ENCODE assay signal across 21 cellular contexts in the genomic region with DNA sequence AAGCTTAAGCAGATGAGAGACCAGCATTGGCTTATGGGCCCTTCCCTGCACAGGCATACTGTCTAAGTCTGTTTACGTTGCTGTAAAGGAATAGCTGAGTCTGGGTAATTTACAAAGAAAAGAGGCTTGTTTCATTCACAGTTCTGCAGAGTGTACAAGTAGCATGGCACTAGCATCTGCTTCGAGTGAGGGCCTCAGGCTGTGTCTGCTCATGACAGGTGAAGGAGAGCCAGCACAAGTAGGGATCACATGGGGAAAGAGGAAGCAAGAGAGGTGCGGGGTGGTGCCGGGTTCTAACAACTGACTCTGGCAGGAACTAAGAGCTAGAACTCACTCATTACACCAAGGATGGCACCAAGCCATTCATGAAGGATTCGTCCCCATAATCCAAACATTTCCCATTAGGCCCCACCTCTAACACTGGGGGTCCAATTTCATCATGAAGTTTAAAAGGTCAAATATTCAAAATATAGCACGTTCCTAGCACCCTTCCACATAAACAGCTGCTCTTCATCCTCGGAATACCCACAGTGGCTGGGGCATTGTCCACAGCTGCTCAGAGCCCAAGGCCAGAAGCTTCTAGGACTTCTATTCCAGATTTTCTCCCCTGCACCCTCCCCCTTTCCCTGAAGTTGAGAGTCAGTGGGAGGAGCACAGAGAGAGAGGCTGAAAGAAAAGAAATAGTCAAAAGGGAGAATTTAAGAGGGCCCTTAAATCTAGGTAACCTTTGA.
DNase-seq lines count a peak whose midpoint lies in the region; ATAC-seq and TF ChIP-seq lines count a peak whose summit lies in the region.
"Had no signal": no experiment of that assay in that cellular context is flagged by ENCODE, and none has a peak within 500 bp of the region (broad histone marks: within the 10 kb centered on the region; RNA-seq: fewer than 3 reads in every experiment).

No MANE protein-coding gene starts in this region.

- no peak for ATAC-seq in stimulated activated memory B cell treated with anti-CD40 and anti-IgM and Interleukin-4, amounts not matched to agents 10 μg/mL and 1 μg/mL and 100 μg/mL, for 72 hours
- ATAC-seq in GM18498 (IDR thresholded peaks at IDR 0.05; ENCODE audit: unreplicated experiment): no peak
- no peak for ATAC-seq in GM18870 (IDR thresholded peaks at IDR 0.05; ENCODE audit: unreplicated experiment)
- ATAC-seq: activated T-helper 17 cell treated with anti-CD3 and anti-CD28 coated beads, Interleukin-2, amount 50 U/mL, for 72 hours; CD8-positive, alpha-beta T cell; T-cell had no signal

- no peaks in the 10 kb centered on the region for H3K36me3 Mint-ChIP-seq in T-helper 2 cell treated with Interferon-gamma antibody and Interleukin-4, amounts not matched to agents 5 μg/mL and 100 μg/mL, for 36 hours (ENCODE audit: low read depth)
- no peaks in the 10 kb centered on the region for H3K36me3 Mint-ChIP-seq in stimulated activated memory B cell treated with anti-CD40 and anti-IgM and Interleukin-4, amounts not matched to agents 10 μg/mL and 1 μg/mL and 100 μg/mL, for 72 hours
- H3K36me3 Mint-ChIP-seq: CD8-positive, alpha-beta T cell; T-cell had no signal

- no peak overlapping the region for H3K4me3 ChIP-seq in Loucy (ENCODE audit: low read length, poor library complexity, severe bottlenecking)
- H3K4me3 ChIP-seq: right lobe of liver had no signal

- H3K4me2 ChIP-seq in Loucy (ENCODE audit: low read depth, low read length, poor library complexity, severe bottlenecking): no peak overlapping the region

- H3K9me2 ChIP-seq in Loucy (replicated peaks; ENCODE audit: low read depth, low read length): no peaks in the 10 kb centered on the region

- H3F3A ChIP-seq in Loucy (ENCODE audit: low read depth): no peaks in the 10 kb centered on the region

- H4K20me1 ChIP-seq in Loucy (ENCODE audit: insufficient read depth, low read length, poor library complexity, severe bottlenecking): no peaks in the 10 kb centered on the region

- H3K27me3 ChIP-seq in Loucy (ENCODE audit: insufficient read depth, low read length, poor library complexity, severe bottlenecking): no peaks in the 10 kb centered on the region
- H3K27me3 ChIP-seq: right lobe of liver had no signal

- H3K9ac ChIP-seq in Loucy (ENCODE audit: low read depth, low read length, poor library complexity, severe bottlenecking): no peak overlapping the region

- no peaks in the 10 kb centered on the region for H3K9me3 ChIP-seq in Loucy (ENCODE audit: insufficient read depth, low read depth, low read length)
- H3K9me3 ChIP-seq: right lobe of liver had no signal

- no peaks in the 10 kb centered on the region for H3K36me3 ChIP-seq in Loucy (ENCODE audit: insufficient read depth, low read length)
- H3K36me3 ChIP-seq: right lobe of liver had no signal

- H3K4me3 Mint-ChIP-seq in T-helper 2 cell treated with Interferon-gamma antibody and Interleukin-4, amounts not matched to agents 5 μg/mL and 100 μg/mL, for 36 hours: peak overlapping the region; percentile 3
- no peak overlapping the region for H3K4me3 Mint-ChIP-seq in stimulated activated memory B cell treated with anti-CD40 and anti-IgM and Interleukin-4, amounts not matched to agents 10 μg/mL and 1 μg/mL and 100 μg/mL, for 72 hours
- H3K4me3 Mint-ChIP-seq: activated CD4-positive, alpha-beta T cell treated with anti-CD3 and anti-CD28 coated beads for 36 hours; activated naive CD8-positive, alpha-beta T cell treated with anti-CD3 and anti-CD28 coated beads for 36 hours; activated T-helper 17 cell treated with anti-CD3 and anti-CD28 coated beads, Interleukin-2, amount 50 U/mL, for 72 hours; CD8-positive, alpha-beta T cell; endodermal cell; T-cell had no signal

- TF ChIP-seq CTCF in Loucy (conservative IDR thresholded peaks at IDR 0.05; ENCODE audit: low read length): no peak

- no peaks in the 10 kb centered on the region for H3K79me2 ChIP-seq in Loucy (ENCODE audit: insufficient read depth, low read length)

- H3K27ac Mint-ChIP-seq in T-helper 2 cell treated with Interferon-gamma antibody and Interleukin-4, amounts not matched to agents 5 μg/mL and 100 μg/mL, for 36 hours: no peak overlapping the region
- peak overlapping the region; percentile 66 for H3K27ac Mint-ChIP-seq in stimulated activated memory B cell treated with anti-CD40 and anti-IgM and Interleukin-4, amounts not matched to agents 10 μg/mL and 1 μg/mL and 100 μg/mL, for 72 hours
- H3K27ac Mint-ChIP-seq: activated CD4-positive, alpha-beta T cell treated with anti-CD3 and anti-CD28 coated beads for 36 hours; activated naive CD8-positive, alpha-beta T cell treated with anti-CD3 and anti-CD28 coated beads for 36 hours; activated T-helper 17 cell treated with anti-CD3 and anti-CD28 coated beads, Interleukin-2, amount 50 U/mL, for 72 hours; CD8-positive, alpha-beta T cell had no signal

- H3K27me3 Mint-ChIP-seq in T-helper 2 cell treated with Interferon-gamma antibody and Interleukin-4, amounts not matched to agents 5 μg/mL and 100 μg/mL, for 36 hours (ENCODE audit: low read depth): peaks cover 3% of the 10 kb centered on the region
- H3K27me3 Mint-ChIP-seq in stimulated activated memory B cell treated with anti-CD40 and anti-IgM and Interleukin-4, amounts not matched to agents 10 μg/mL and 1 μg/mL and 100 μg/mL, for 72 hours: no peaks in the 10 kb centered on the region
- H3K27me3 Mint-ChIP-seq: activated CD4-positive, alpha-beta T cell treated with anti-CD3 and anti-CD28 coated beads for 36 hours; activated naive CD8-positive, alpha-beta T cell treated with anti-CD3 and anti-CD28 coated beads for 36 hours; activated T-helper 17 cell treated with anti-CD3 and anti-CD28 coated beads, Interleukin-2, amount 50 U/mL, for 72 hours had no signal

- DNase-seq in T-helper 2 cell treated with Interferon-gamma antibody and Interleukin-4, amounts not matched to agents 5 μg/mL and 100 μg/mL, for 36 hours (ENCODE audit: low spot score): no peak
- DNase-seq in T-helper 2 cell (no peak), fibroblast of gingiva (ENCODE audit: low read depth) (peak; percentile 38)
- no peak for DNase-seq in stimulated activated CD4-positive, alpha-beta T cell treated with anti-CD3 and anti-CD28 coated beads, Interleukin-2, amount 100 ng/mL, for 24 hours
- DNase-seq: activated CD4-positive, alpha-beta T cell treated with anti-CD3 and anti-CD28 coated beads for 36 hours; activated naive CD8-positive, alpha-beta T cell treated with anti-CD3 and anti-CD28 coated beads for 36 hours; AML-193; endodermal cell; HCEC 1CT; islet precursor cell; MM.1S; right lobe of liver; SIG-M5; T-cell; trophoblast cell had no signal

- peaks cover 14% of the 10 kb centered on the region for H3K4me1 Mint-ChIP-seq in T-helper 2 cell treated with Interferon-gamma antibody and Interleukin-4, amounts not matched to agents 5 μg/mL and 100 μg/mL, for 36 hours (ENCODE audit: low read depth)
- H3K4me1 Mint-ChIP-seq in stimulated activated memory B cell treated with anti-CD40 and anti-IgM and Interleukin-4, amounts not matched to agents 10 μg/mL and 1 μg/mL and 100 μg/mL, for 72 hours: peaks cover 42% of the 10 kb centered on the region

- H3K4me1 ChIP-seq in Loucy (ENCODE audit: insufficient read depth, low read length, poor library complexity, severe bottlenecking): peaks cover 52% of the 10 kb centered on the region

- H2AFZ ChIP-seq in Loucy (ENCODE audit: low read length): peak overlapping the region; percentile 9; the same call in 1 of the 2 replicates

- no peaks in the 10 kb centered on the region for H3K9me3 Mint-ChIP-seq in T-helper 2 cell treated with Interferon-gamma antibody and Interleukin-4, amounts not matched to agents 5 μg/mL and 100 μg/mL, for 36 hours
- H3K9me3 Mint-ChIP-seq in stimulated activated memory B cell treated with anti-CD40 and anti-IgM and Interleukin-4, amounts not matched to agents 10 μg/mL and 1 μg/mL and 100 μg/mL, for 72 hours: peaks cover 8% of the 10 kb centered on the region
- H3K9me3 Mint-ChIP-seq: activated T-helper 17 cell treated with anti-CD3 and anti-CD28 coated beads, Interleukin-2, amount 50 U/mL, for 72 hours; CD8-positive, alpha-beta T cell; endodermal cell; T-cell had no signal
